In genomic region chr4:7323872-7324650, GRCh38 we compare ENCODE assay signal across 1 cellular context.
TF ChIP-seq lines count a peak whose summit lies in the region.

No MANE protein-coding gene starts in this region.

TF ChIP-seq in SK-N-SH, 30 proteins besides CTCF, POLR2A, EP300 and RAD21 (continued from another document):
- TF ChIP-seq, protein P1, sequence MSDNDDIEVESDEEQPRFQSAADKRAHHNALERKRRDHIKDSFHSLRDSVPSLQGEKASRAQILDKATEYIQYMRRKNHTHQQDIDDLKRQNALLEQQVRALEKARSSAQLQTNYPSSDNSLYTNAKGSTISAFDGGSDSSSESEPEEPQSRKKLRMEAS (IDR thresholded peaks at IDR 0.05; ENCODE audit: low read depth), result no peak
- TF ChIP-seq ELF1 (IDR thresholded peaks at IDR 0.05), result no peak
- TF ChIP-seq, protein P2, sequence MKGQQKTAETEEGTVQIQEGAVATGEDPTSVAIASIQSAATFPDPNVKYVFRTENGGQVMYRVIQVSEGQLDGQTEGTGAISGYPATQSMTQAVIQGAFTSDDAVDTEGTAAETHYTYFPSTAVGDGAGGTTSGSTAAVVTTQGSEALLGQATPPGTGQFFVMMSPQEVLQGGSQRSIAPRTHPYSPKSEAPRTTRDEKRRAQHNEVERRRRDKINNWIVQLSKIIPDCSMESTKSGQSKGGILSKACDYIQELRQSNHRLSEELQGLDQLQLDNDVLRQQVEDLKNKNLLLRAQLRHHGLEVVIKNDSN (IDR thresholded peaks at IDR 0.05; ENCODE audit: borderline replicate concordance, low read depth), result no peak
